In genomic region chr1:219576931-219577330, GRCh38 we compare ENCODE assay signal across 27 cellular contexts. TPM values are rescaled to one million over a fixed set of nuclear protein-coding genes. Genes with fewer than 3 reads are reported as not detected.
"Had no signal": no experiment of that assay in that cellular context is flagged by ENCODE, and none has a peak within 500 bp of the region (broad histone marks: within the 10 kb centered on the region; RNA-seq: fewer than 3 reads in every experiment).

No MANE protein-coding gene starts in this region.

- H3K27me3 Mint-ChIP-seq: activated CD4-positive, alpha-beta T cell treated with anti-CD3 and anti-CD28 coated beads, Interleukin-2, amount 10 ng/mL, durations not matched to agents 24 days and 14 days; activated CD8-positive, alpha-beta T cell treated with anti-CD3 and anti-CD28 coated beads for 36 hours; activated naive CD8-positive, alpha-beta T cell treated with anti-CD3 and anti-CD28 coated beads, Interleukin-2, amount 10 ng/mL, durations not matched to agents 7 days and 5 days; activated T-helper 17 cell treated with anti-CD3 and anti-CD28 coated beads, Interleukin-2, amount 50 U/mL, for 72 hours; effector memory CD8-positive, alpha-beta T cell; stimulated activated naive CD8-positive, alpha-beta T cell treated with anti-CD3 and anti-CD28 coated beads, Interleukin-15, Interleukin-2, amounts not matched to agents 100 ng/mL and 50 ng/mL, for 24 hours had no signal

- H3K4me1 ChIP-seq: lower lobe of right lung, psoas muscle, tibial nerve, vagina had no signal

- DNase-seq: activated CD4-positive, alpha-beta T cell treated with anti-CD3 and anti-CD28 coated beads, Interleukin-2, amount 10 ng/mL, durations not matched to agents 24 days and 14 days; activated CD4-positive, CD25-positive, alpha-beta regulatory T cell; activated CD8-positive, alpha-beta T cell treated with anti-CD3 and anti-CD28 coated beads for 36 hours; activated naive CD4-positive, alpha-beta T cell treated with Interleukin-2 at 50 U/mL for 16 hours; activated naive CD8-positive, alpha-beta T cell treated with anti-CD3 and anti-CD28 coated beads, Interleukin-2, amount 10 ng/mL, durations not matched to agents 7 days and 5 days; activated T-cell treated with anti-CD3 and anti-CD28 coated beads, Interleukin-2, amount 50 U/mL, for 1 hour; amygdala; dermis blood vessel endothelial cell; effector memory CD8-positive, alpha-beta T cell; hippocampal formation; islet precursor cell; left colon; lower lobe of right lung; psoas muscle; right cardiac atrium; stimulated activated CD4-positive, alpha-beta T cell treated with anti-CD3 and anti-CD28 coated beads, Interleukin-15, amount 100 ng/mL, for 24 hours; stimulated activated CD4-positive, alpha-beta T cell treated with anti-CD3 and anti-CD28 coated beads, Interleukin-2, amount 100 ng/mL, for 48 hours; T-helper 9 cell had no signal

- H3K9me3 Mint-ChIP-seq: activated CD4-positive, alpha-beta T cell treated with anti-CD3 and anti-CD28 coated beads, Interleukin-2, amount 10 ng/mL, durations not matched to agents 24 days and 14 days; activated CD8-positive, alpha-beta T cell treated with anti-CD3 and anti-CD28 coated beads for 36 hours; activated naive CD8-positive, alpha-beta T cell treated with anti-CD3 and anti-CD28 coated beads, Interleukin-2, amount 10 ng/mL, durations not matched to agents 7 days and 5 days; activated T-helper 17 cell treated with anti-CD3 and anti-CD28 coated beads, Interleukin-2, amount 50 U/mL, for 72 hours; effector memory CD8-positive, alpha-beta T cell; mesothelial cell of epicardium; stimulated activated naive CD8-positive, alpha-beta T cell treated with anti-CD3 and anti-CD28 coated beads, Interleukin-15, Interleukin-2, amounts not matched to agents 100 ng/mL and 50 ng/mL, for 24 hours had no signal

- H3K36me3 Mint-ChIP-seq: activated naive CD8-positive, alpha-beta T cell treated with anti-CD3 and anti-CD28 coated beads, Interleukin-2, amount 10 ng/mL, durations not matched to agents 7 days and 5 days; mesothelial cell of epicardium had no signal

- H3K27ac ChIP-seq: cardiac muscle cell, lower lobe of right lung, psoas muscle, skin epidermis, tibial nerve, vagina had no signal

- H3K4me3 Mint-ChIP-seq: activated CD4-positive, alpha-beta T cell treated with anti-CD3 and anti-CD28 coated beads, Interleukin-2, amount 10 ng/mL, durations not matched to agents 24 days and 14 days; activated CD8-positive, alpha-beta T cell treated with anti-CD3 and anti-CD28 coated beads for 36 hours; activated naive CD8-positive, alpha-beta T cell treated with anti-CD3 and anti-CD28 coated beads, Interleukin-2, amount 10 ng/mL, durations not matched to agents 7 days and 5 days; activated T-helper 17 cell treated with anti-CD3 and anti-CD28 coated beads, Interleukin-2, amount 50 U/mL, for 72 hours; effector memory CD8-positive, alpha-beta T cell; mesothelial cell of epicardium; stimulated activated naive CD8-positive, alpha-beta T cell treated with anti-CD3 and anti-CD28 coated beads, Interleukin-15, Interleukin-2, amounts not matched to agents 100 ng/mL and 50 ng/mL, for 24 hours had no signal

- H3K4me1 Mint-ChIP-seq: activated CD4-positive, alpha-beta T cell treated with anti-CD3 and anti-CD28 coated beads, Interleukin-2, amount 10 ng/mL, durations not matched to agents 24 days and 14 days; activated naive CD8-positive, alpha-beta T cell treated with anti-CD3 and anti-CD28 coated beads, Interleukin-2, amount 10 ng/mL, durations not matched to agents 7 days and 5 days; activated T-helper 17 cell treated with anti-CD3 and anti-CD28 coated beads, Interleukin-2, amount 50 U/mL, for 72 hours had no signal

- H3K27me3 ChIP-seq: cardiac muscle cell, tibial nerve, vagina had no signal

- H3K36me3 ChIP-seq: cardiac muscle cell, lower lobe of right lung, tibial nerve, vagina had no signal

- H3K27ac Mint-ChIP-seq: activated CD4-positive, alpha-beta T cell treated with anti-CD3 and anti-CD28 coated beads, Interleukin-2, amount 10 ng/mL, durations not matched to agents 24 days and 14 days; activated CD8-positive, alpha-beta T cell treated with anti-CD3 and anti-CD28 coated beads for 36 hours; activated naive CD8-positive, alpha-beta T cell treated with anti-CD3 and anti-CD28 coated beads, Interleukin-2, amount 10 ng/mL, durations not matched to agents 7 days and 5 days; activated T-helper 17 cell treated with anti-CD3 and anti-CD28 coated beads, Interleukin-2, amount 50 U/mL, for 72 hours; effector memory CD8-positive, alpha-beta T cell; mesothelial cell of epicardium; stimulated activated naive CD8-positive, alpha-beta T cell treated with anti-CD3 and anti-CD28 coated beads, Interleukin-15, Interleukin-2, amounts not matched to agents 100 ng/mL and 50 ng/mL, for 24 hours had no signal

- H3K9me3 ChIP-seq: lower lobe of right lung, psoas muscle, tibial nerve, vagina had no signal

- H3K4me3 ChIP-seq: cardiac muscle cell, lower lobe of right lung, psoas muscle, skin epidermis, tibial nerve, vagina had no signal

RNA-seq across cellular contexts. Expression of gene ZC3H11B, which starts 36.0 kb away (rescaled TPM):
- total RNA-seq: activated CD4-positive, alpha-beta T cell treated with anti-CD3 and anti-CD28 coated beads, Interleukin-2, amount 10 ng/mL, durations not matched to agents 24 days and 14 days; fibroblast of villous mesenchyme; left colon; right cardiac atrium; vagina had no signal
- polyA plus RNA-seq: neural cell, right cardiac atrium had no signal
